20 cellular contexts compared by ENCODE assay signal in the genomic region with DNA sequence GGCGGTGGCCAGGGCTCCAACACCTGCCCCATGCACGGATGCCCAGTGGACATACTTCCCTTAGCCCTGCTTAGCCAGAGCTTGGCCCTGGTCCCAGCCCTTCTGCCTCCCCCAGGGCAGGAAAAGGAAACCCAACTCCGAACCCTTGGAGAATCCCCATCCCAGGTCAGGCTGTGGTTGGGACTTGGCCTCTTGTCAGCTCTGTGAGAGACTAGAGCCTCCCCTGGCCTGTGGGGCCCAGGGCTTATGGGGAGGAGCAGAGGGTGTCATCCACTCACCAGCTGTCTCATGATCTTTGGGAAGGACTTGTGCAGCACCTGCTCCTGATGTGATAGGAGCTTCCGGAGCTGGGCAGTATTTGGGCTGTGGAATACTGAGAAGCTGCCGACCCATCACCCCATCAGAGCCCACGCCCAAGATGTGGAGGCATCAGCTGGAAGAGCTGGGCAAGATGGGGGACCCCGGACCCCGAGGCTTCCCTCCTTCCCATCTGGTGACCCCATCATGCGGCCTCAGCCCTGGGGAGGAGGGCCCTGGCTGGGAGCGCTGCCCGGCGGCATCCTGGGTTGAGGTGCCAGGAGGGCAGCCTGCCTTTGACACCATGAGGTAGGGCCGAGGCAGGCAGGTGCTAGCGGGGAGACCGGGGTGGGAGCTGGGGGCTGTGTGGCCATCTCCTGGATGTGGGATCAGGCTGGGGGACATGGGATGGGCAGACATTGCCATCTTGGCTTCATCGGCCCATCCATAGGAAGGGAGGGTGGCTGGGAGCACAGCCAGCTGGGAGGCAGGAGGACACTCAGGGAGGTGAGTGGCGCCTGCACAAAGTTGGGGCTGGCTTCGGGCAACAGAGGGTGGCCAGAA. TPM values are rescaled to one million over a fixed set of nuclear protein-coding genes. Genes with fewer than 3 reads are reported as not detected.
A peak's percentile ranks its signal among the peaks of the same experiment; 100 is the strongest.
DNase-seq lines count a peak whose midpoint lies in the region; TF ChIP-seq lines count a peak whose summit lies in the region.
"Had no signal": no experiment of that assay in that cellular context is flagged by ENCODE, and none has a peak within 500 bp of the region (broad histone marks: within the 10 kb centered on the region; RNA-seq: fewer than 3 reads in every experiment).

No MANE protein-coding gene starts in this region.

- H2AFZ ChIP-seq in osteoblast (ENCODE audit: low read length) = no peak overlapping the region
- H2AFZ ChIP-seq: parathyroid adenoma had no signal

- H3K27ac ChIP-seq in osteoblast (ENCODE audit: low read depth, low read length) (no peak overlapping the region), substantia nigra (ENCODE audit: low read depth, low read length, poor library complexity, severe bottlenecking) (no peak overlapping the region)
- H3K27ac ChIP-seq: parathyroid adenoma, skin epidermis, testis had no signal

- no peaks in the 10 kb centered on the region for H3K9me3 ChIP-seq in osteoblast (ENCODE audit: low read depth, low read length)
- H3K9me3 ChIP-seq: testis had no signal

- no peaks in the 10 kb centered on the region for H3K36me3 Mint-ChIP-seq in chondrocyte (ENCODE audit: low read depth)

- H4K20me1 ChIP-seq in osteoblast (ENCODE audit: insufficient read depth, low read length) = no peaks in the 10 kb centered on the region

- peaks cover 7% of the 10 kb centered on the region for H3K27me3 ChIP-seq in osteoblast (ENCODE audit: insufficient read depth, low read length)
- H3K27me3 ChIP-seq: testis had no signal

- H3K4me3 ChIP-seq in osteoblast (ENCODE audit: insufficient read depth, low read length) = no peak overlapping the region
- H3K4me3 ChIP-seq: skin epidermis, testis had no signal

- TF ChIP-seq CTCF in chondrocyte (IDR thresholded peaks at IDR 0.05) = no peak
- TF ChIP-seq CTCF in osteoblast (IDR thresholded peaks at IDR 0.05; ENCODE audit: extremely low read depth, low read depth, low read length) = no peak

- no peak overlapping the region for H3K4me2 ChIP-seq in osteoblast (ENCODE audit: insufficient read depth, low read length)

- DNase-seq in DMS53 treated with DMSO at 0.1 percent for 48 hours (lab: John Stamatoyannopoulos, UW; ENCODE audit: unreplicated experiment) (peak; percentile 23), HT1080 (ENCODE audit: low read depth) (peak; percentile 45), chondrocyte (ENCODE audit: low spot score) (peak; percentile 75), osteoblast (ENCODE audit: insufficient read length, low spot score, missing footprints) (peak; percentile 76), substantia nigra (lab: John Stamatoyannopoulos, UW) (no peak), amygdala (lab: John Stamatoyannopoulos, UW) (no peak), T-helper 9 cell (no peak)
- DNase-seq: activated CD4-positive, CD25-positive, alpha-beta regulatory T cell; activated gamma-delta T cell; AML-193; cerebellar nuclear complex; foreskin fibroblast; NCI-H2081 treated with DMSO at 0.1 percent for 48 hours; NCI-H774; stimulated activated CD4-positive, alpha-beta T cell treated with anti-CD3 and anti-CD28 coated beads, Interleukin-4, amount 100 ng/mL, for 24 hours; stimulated activated CD8-positive, alpha-beta memory T cell treated with anti-CD3 and anti-CD28 coated beads, Interleukin-4, amount 100 ng/mL, for 48 hours; testis had no signal

- H3K27me3 Mint-ChIP-seq in chondrocyte (ENCODE audit: low read depth) = peaks cover 2% of the 10 kb centered on the region

- H3K27ac Mint-ChIP-seq in chondrocyte (ENCODE audit: unreplicated experiment) = no peak overlapping the region

- H3K79me2 ChIP-seq in osteoblast (ENCODE audit: insufficient read depth, low read length) = no peaks in the 10 kb centered on the region
- H3K79me2 ChIP-seq: parathyroid adenoma had no signal

- H3K4me1 ChIP-seq in osteoblast (ENCODE audit: insufficient read depth, low read length) = no peaks in the 10 kb centered on the region
- H3K4me1 ChIP-seq: parathyroid adenoma, testis had no signal

- no peak overlapping the region for H3K4me3 Mint-ChIP-seq in chondrocyte (ENCODE audit: unreplicated experiment)

- no peaks in the 10 kb centered on the region for H3K4me1 Mint-ChIP-seq in chondrocyte (ENCODE audit: low read depth)

- no peaks in the 10 kb centered on the region for H3K36me3 ChIP-seq in osteoblast (ENCODE audit: insufficient read depth, low read length)

- no peaks in the 10 kb centered on the region for H3K9me3 Mint-ChIP-seq in chondrocyte (ENCODE audit: low read depth)

RNA-seq across cellular contexts. Expression of a gene that starts 45.1 kb away (rescaled TPM):
- total RNA-seq in HT1080 (2014; rRNA removed; shearing (Covaris generic)) = not detected in 2 replicates
- polyA plus RNA-seq in HT1080 (2015; cell fraction: cytosol; rRNA removed) = not detected in 2 replicates
- not detected in 2 replicates for polyA plus RNA-seq in HT1080 (2015; cell fraction: nucleus; rRNA removed)
- not detected in 3 replicates for total RNA-seq in chondrocyte
- total RNA-seq in osteoblast = not detected in 2 replicates
- total RNA-seq: endothelial cell of umbilical vein, testis had no signal
- polyA plus RNA-seq: endothelial cell of umbilical vein had no signal

Comparison
In these comparisons a context has a peak if more than half of its experiments do, and no peak if none do; other contexts are left out.
1. DNase-seq: peak in DMS53 treated with DMSO at 0.1 percent for 48 hours (single experiment), HT1080 (single experiment), chondrocyte (single experiment) and osteoblast (single experiment); none in substantia nigra (0 of 49), amygdala (0 of 56) and T-helper 9 cell (single experiment).